In genomic region chr10:10985361-10985760, GRCh38 we compare ENCODE assay signal across 22 cellular contexts.
"Had no signal": no experiment of that assay in that cellular context is flagged by ENCODE, and none has a peak within 500 bp of the region (broad histone marks: within the 10 kb centered on the region; RNA-seq: fewer than 3 reads in every experiment).

No MANE protein-coding gene starts in this region.

- H3K27ac ChIP-seq: coronary artery, epithelial cell of prostate, heart left ventricle, prostate gland, skin epidermis, tibial artery had no signal

- H3K4me1 ChIP-seq: heart left ventricle, prostate gland, tibial artery had no signal

- H3K27me3 ChIP-seq: heart left ventricle, tibial artery had no signal

- H3K36me3 Mint-ChIP-seq: activated naive CD8-positive, alpha-beta T cell treated with anti-CD3 and anti-CD28 coated beads for 36 hours; memory B cell had no signal

- H3K9me3 Mint-ChIP-seq: activated B cell treated with CpG ODN at 0.5 μM for 24 hours; activated naive CD8-positive, alpha-beta T cell treated with anti-CD3 and anti-CD28 coated beads for 36 hours; nephron progenitor cell; stimulated activated naive CD8-positive, alpha-beta T cell treated with anti-CD3 and anti-CD28 coated beads, Interleukin-15, Interleukin-2, amounts not matched to agents 100 ng/mL and 50 ng/mL, for 24 hours had no signal

- H3K4me3 ChIP-seq: coronary artery, heart left ventricle, prostate gland, skin epidermis, tibial artery had no signal

- ATAC-seq: activated CD4-positive, alpha-beta T cell treated with anti-CD3 and anti-CD28 coated beads for 36 hours; heart left ventricle; left cardiac atrium; right cardiac atrium had no signal

- DNase-seq: activated B cell treated with CpG ODN at 0.5 μM for 24 hours; activated CD4-positive, alpha-beta T cell treated with anti-CD3 and anti-CD28 coated beads for 36 hours; activated CD4-positive, alpha-beta T cell treated with anti-CD3 and anti-CD28 coated beads, Interleukin-2, amount 50 U/mL, for 48 hours; activated naive CD4-positive, alpha-beta T cell treated with Interleukin-2 at 50 U/mL for 16 hours; activated naive CD8-positive, alpha-beta T cell treated with anti-CD3 and anti-CD28 coated beads for 36 hours; activated T-cell treated with anti-CD3 and anti-CD28 coated beads, Interleukin-2, amount 50 U/mL, for 48 hours; amniotic stem cell; cerebellar nuclear complex; heart left ventricle; left cardiac atrium; nephron progenitor cell; right cardiac atrium; stimulated activated CD4-positive, alpha-beta T cell treated with anti-CD3 and anti-CD28 coated beads, Interleukin-1b, Interleukin-23, amount 100 ng/mL, for 48 hours; substantia nigra; T-helper 1 cell; tibial artery had no signal

- H3K36me3 ChIP-seq: heart left ventricle, prostate gland, tibial artery had no signal

- H3K4me1 Mint-ChIP-seq: activated B cell treated with CpG ODN at 0.5 μM for 24 hours; activated CD4-positive, alpha-beta T cell treated with anti-CD3 and anti-CD28 coated beads for 36 hours; activated naive CD8-positive, alpha-beta T cell treated with anti-CD3 and anti-CD28 coated beads for 36 hours; memory B cell had no signal

- H3K27ac Mint-ChIP-seq: activated B cell treated with CpG ODN at 0.5 μM for 24 hours; activated CD4-positive, alpha-beta T cell treated with anti-CD3 and anti-CD28 coated beads for 36 hours; activated naive CD8-positive, alpha-beta T cell treated with anti-CD3 and anti-CD28 coated beads for 36 hours; memory B cell; nephron progenitor cell; stimulated activated naive CD8-positive, alpha-beta T cell treated with anti-CD3 and anti-CD28 coated beads, Interleukin-15, Interleukin-2, amounts not matched to agents 100 ng/mL and 50 ng/mL, for 24 hours had no signal

- H3K9me3 ChIP-seq: heart left ventricle, prostate gland, tibial artery had no signal

- H3K4me3 Mint-ChIP-seq: activated B cell treated with CpG ODN at 0.5 μM for 24 hours; activated CD4-positive, alpha-beta T cell treated with anti-CD3 and anti-CD28 coated beads for 36 hours; activated naive CD8-positive, alpha-beta T cell treated with anti-CD3 and anti-CD28 coated beads for 36 hours; memory B cell; nephron progenitor cell; stimulated activated naive CD8-positive, alpha-beta T cell treated with anti-CD3 and anti-CD28 coated beads, Interleukin-15, Interleukin-2, amounts not matched to agents 100 ng/mL and 50 ng/mL, for 24 hours had no signal
